ENCODE assay signal across 31 cellular contexts in genomic region chr20:44255942-44256341, GRCh38. TPM values are rescaled to one million over a fixed set of nuclear protein-coding genes. Genes with fewer than 3 reads are reported as not detected.
"Had no signal": no experiment of that assay in that cellular context is flagged by ENCODE, and none has a peak within 500 bp of the region (broad histone marks: within the 10 kb centered on the region; RNA-seq: fewer than 3 reads in every experiment).

No MANE protein-coding gene starts in this region.

- FAIRE-seq: endometrium, islet of Langerhans, keratinocyte had no signal

- H3K4me3 ChIP-seq: colonic mucosa, esophagus squamous epithelium, gastrocnemius medialis, heart right ventricle, left lung, lower lobe of right lung, mucosa of descending colon had no signal

- H3K36me3 ChIP-seq: colonic mucosa, esophagus squamous epithelium, gastrocnemius medialis, heart right ventricle, left lung, lower lobe of right lung had no signal

- H3K4me1 ChIP-seq: colonic mucosa, esophagus squamous epithelium, gastrocnemius medialis, heart right ventricle, left lung, lower lobe of right lung had no signal

- ATAC-seq: effector memory CD8-positive, alpha-beta T cell; esophagus mucosa; gastrocnemius medialis; heart right ventricle; left cardiac atrium; left lung; left ventricle myocardium superior; lower lobe of right lung; mucosa of descending colon had no signal

- H3K27me3 ChIP-seq: colonic mucosa, esophagus squamous epithelium, gastrocnemius medialis, heart right ventricle, left lung had no signal

- H3K9me3 ChIP-seq: colonic mucosa, esophagus squamous epithelium, gastrocnemius medialis, heart right ventricle, left lung, lower lobe of right lung, mucosa of descending colon had no signal

- DNase-seq: colonic mucosa; cortex of kidney; effector CD8-positive, alpha-beta T cell; effector memory CD8-positive, alpha-beta T cell; endodermal cell; erythroblast; esophagus squamous epithelium; foreskin fibroblast; foreskin melanocyte; gastrocnemius medialis; glutamatergic neuron; head of caudate nucleus; heart right ventricle; hippocampal formation; left cardiac atrium; left lung; left ventricle myocardium superior; lower lobe of right lung; mesenchymal stem cell; mucosa of descending colon; naive B cell had no signal

- H3K27ac ChIP-seq: colonic mucosa, epithelial cell of prostate, esophagus squamous epithelium, gastrocnemius medialis, heart right ventricle, left lung, lower lobe of right lung had no signal

RNA-seq across cellular contexts. Expression of gene GDAP1L1, which starts 8.8 kb away (rescaled TPM):
- total RNA-seq: colonic mucosa, dermis microvascular lymphatic vessel endothelial cell, esophagus mucosa, esophagus squamous epithelium, gastrocnemius medialis, glomerular endothelial cell, kidney epithelial cell, left lung, lower lobe of right lung, lung microvascular endothelial cell, mesenteric fat pad had no signal
- polyA plus RNA-seq: keratinocyte had no signal
